ENCODE assay signal across 28 cellular contexts in genomic region chr16:2424061-2425007, GRCh38. TPM values are rescaled to one million over a fixed set of nuclear protein-coding genes. Genes with fewer than 3 reads are reported as not detected.
"Had no signal": no experiment of that assay in that cellular context is flagged by ENCODE, and none has a peak within 500 bp of the region (broad histone marks: within the 10 kb centered on the region; RNA-seq: fewer than 3 reads in every experiment).

No MANE protein-coding gene starts in this region.

- H3K27me3 Mint-ChIP-seq: activated CD8-positive, alpha-beta T cell treated with anti-CD3 and anti-CD28 coated beads for 36 hours; activated T-helper 17 cell treated with anti-CD3 and anti-CD28 coated beads, Interleukin-2, amount 50 U/mL, for 72 hours had no signal

- H3K4me3 ChIP-seq: adrenal gland, body of pancreas, SJCRH30, SK-N-MC had no signal

- H3K9me3 Mint-ChIP-seq: activated CD4-positive, alpha-beta T cell treated with anti-CD3 and anti-CD28 coated beads, Interleukin-2, amount 10 ng/mL, durations not matched to agents 24 days and 14 days; activated CD8-positive, alpha-beta T cell treated with anti-CD3 and anti-CD28 coated beads for 36 hours; activated naive CD4-positive, alpha-beta T cell treated with anti-CD3 and anti-CD28 coated beads for 36 hours; activated naive CD4-positive, alpha-beta T cell treated with anti-CD3 and anti-CD28 coated beads, Interleukin-2, amount 50 U/mL, for 72 hours; activated T-cell treated with anti-CD3 and anti-CD28 coated beads, Interleukin-2, amount 50 U/mL, for 72 hours; activated T-helper 17 cell treated with anti-CD3 and anti-CD28 coated beads, Interleukin-2, amount 50 U/mL, for 72 hours; T-helper 1 cell treated with Interleukin-12 subunit alpha and Interleukin-12 subunit beta and Interleukin-4 antibody, amounts not matched to agents 30 μg/mL and 1 μg/mL, for 36 hours; T-helper 2 cell treated with Interferon-gamma antibody and Interleukin-4, amounts not matched to agents 5 μg/mL and 100 μg/mL, for 36 hours had no signal

- H3K27ac ChIP-seq: adrenal gland, body of pancreas, SJCRH30, SK-N-MC had no signal

- H3K27ac Mint-ChIP-seq: activated CD4-positive, alpha-beta T cell treated with anti-CD3 and anti-CD28 coated beads, Interleukin-2, amount 10 ng/mL, durations not matched to agents 24 days and 14 days; activated CD8-positive, alpha-beta T cell treated with anti-CD3 and anti-CD28 coated beads for 36 hours; activated naive CD4-positive, alpha-beta T cell treated with anti-CD3 and anti-CD28 coated beads for 36 hours; activated T-cell treated with anti-CD3 and anti-CD28 coated beads, Interleukin-2, amount 50 U/mL, for 72 hours; activated T-helper 17 cell treated with anti-CD3 and anti-CD28 coated beads, Interleukin-2, amount 50 U/mL, for 72 hours; T-helper 1 cell treated with Interleukin-12 subunit alpha and Interleukin-12 subunit beta and Interleukin-4 antibody, amounts not matched to agents 30 μg/mL and 1 μg/mL, for 36 hours; T-helper 2 cell treated with Interferon-gamma antibody and Interleukin-4, amounts not matched to agents 5 μg/mL and 100 μg/mL, for 36 hours had no signal

- H3K36me3 ChIP-seq: adrenal gland, SJCRH30 had no signal

- H3K9me3 ChIP-seq: adrenal gland, body of pancreas, SJCRH30 had no signal

- H3K27me3 ChIP-seq: adrenal gland, body of pancreas, SJCRH30 had no signal

- H3K4me1 ChIP-seq: adrenal gland had no signal

- DNase-seq: activated CD4-positive, alpha-beta T cell treated with anti-CD3 and anti-CD28 coated beads, Interleukin-2, amount 10 ng/mL, durations not matched to agents 24 days and 14 days; activated CD4-positive, alpha-beta T cell treated with anti-CD3 and anti-CD28 coated beads, Interleukin-2, amount 50 U/mL, for 4 hours; activated CD8-positive, alpha-beta T cell treated with anti-CD3 and anti-CD28 coated beads for 36 hours; activated gamma-delta T cell treated with Interleukin-2 at 50 U/mL for 16 hours; activated naive CD4-positive, alpha-beta T cell treated with anti-CD3 and anti-CD28 coated beads for 36 hours; activated T-cell treated with anti-CD3 and anti-CD28 coated beads, Interleukin-2, amount 50 U/mL, for 1 hour; activated T-cell treated with anti-CD3 and anti-CD28 coated beads, Interleukin-2, amount 50 U/mL, for 72 hours; adrenal gland; body of pancreas; Kasumi-1; KG1; MM.1S; NCI-H1105; NCI-H1417 treated with DMSO at 0.1 percent for 48 hours; NCI-H2029; NCI-H345; NCI-H524 treated with DMSO at 0.1 percent for 48 hours; SHP77; SJCRH30 had no signal

- H3K4me1 Mint-ChIP-seq: activated T-helper 17 cell treated with anti-CD3 and anti-CD28 coated beads, Interleukin-2, amount 50 U/mL, for 72 hours had no signal

- ATAC-seq: activated CD8-positive, alpha-beta T cell treated with anti-CD3 and anti-CD28 coated beads for 36 hours; activated T-helper 17 cell treated with anti-CD3 and anti-CD28 coated beads, Interleukin-2, amount 50 U/mL, for 72 hours; body of pancreas; Panc1 had no signal

- H3K4me3 Mint-ChIP-seq: activated CD4-positive, alpha-beta T cell treated with anti-CD3 and anti-CD28 coated beads, Interleukin-2, amount 10 ng/mL, durations not matched to agents 24 days and 14 days; activated CD8-positive, alpha-beta T cell treated with anti-CD3 and anti-CD28 coated beads for 36 hours; activated naive CD4-positive, alpha-beta T cell treated with anti-CD3 and anti-CD28 coated beads for 36 hours; activated T-cell treated with anti-CD3 and anti-CD28 coated beads, Interleukin-2, amount 50 U/mL, for 72 hours; activated T-helper 17 cell treated with anti-CD3 and anti-CD28 coated beads, Interleukin-2, amount 50 U/mL, for 72 hours; T-helper 1 cell treated with Interleukin-12 subunit alpha and Interleukin-12 subunit beta and Interleukin-4 antibody, amounts not matched to agents 30 μg/mL and 1 μg/mL, for 36 hours; T-helper 2 cell treated with Interferon-gamma antibody and Interleukin-4, amounts not matched to agents 5 μg/mL and 100 μg/mL, for 36 hours had no signal

- H3K36me3 Mint-ChIP-seq: activated naive CD4-positive, alpha-beta T cell treated with anti-CD3 and anti-CD28 coated beads, Interleukin-2, amount 50 U/mL, for 72 hours had no signal

RNA-seq across cellular contexts. Expression of gene TEDC2, which starts 35.6 kb away (rescaled TPM):
- total RNA-seq: body of pancreas had no signal

RNA-seq across cellular contexts. Expression of gene NTN3, which starts 46.8 kb away (rescaled TPM):
- total RNA-seq: activated CD4-positive, alpha-beta T cell treated with anti-CD3 and anti-CD28 coated beads, Interleukin-2, amount 10 ng/mL, durations not matched to agents 24 days and 14 days; activated CD8-positive, alpha-beta memory T cell treated with anti-CD3 and anti-CD28 coated beads for 36 hours; activated CD8-positive, alpha-beta T cell treated with anti-CD3 and anti-CD28 coated beads for 36 hours; activated naive CD4-positive, alpha-beta T cell treated with anti-CD3 and anti-CD28 coated beads for 36 hours; activated naive CD4-positive, alpha-beta T cell treated with anti-CD3 and anti-CD28 coated beads, Interleukin-2, amount 50 U/mL, for 72 hours; activated T-cell treated with anti-CD3 and anti-CD28 coated beads, Interleukin-2, amount 50 U/mL, for 72 hours; body of pancreas; bronchial epithelial cell; RPMI7951 had no signal
